In the genomic region with DNA sequence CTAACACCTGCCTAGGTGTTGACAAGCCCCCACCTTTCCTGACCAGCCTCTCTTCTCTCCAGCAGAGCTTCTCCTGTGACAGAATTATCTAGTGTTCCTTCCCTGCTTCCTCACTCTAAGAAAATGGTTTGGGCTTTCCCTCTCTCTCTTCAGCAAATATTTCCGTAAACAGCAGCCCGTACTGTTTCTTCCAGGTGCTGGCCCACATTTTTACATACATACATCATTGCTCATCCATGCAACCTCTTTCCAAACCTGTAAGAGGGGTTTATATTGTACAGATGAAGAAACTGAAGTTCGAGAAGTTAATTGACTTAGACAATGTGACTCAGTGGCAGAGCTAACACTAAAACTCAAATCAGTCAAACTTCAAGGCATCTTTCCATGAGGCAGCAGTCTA, we compare ENCODE assay signal across 11 cellular contexts. TPM values are rescaled to one million over a fixed set of nuclear protein-coding genes. Genes with fewer than 3 reads are reported as not detected.
DNase-seq lines count a peak whose midpoint lies in the region; ATAC-seq and TF ChIP-seq lines count a peak whose summit lies in the region.
"Had no signal": no experiment of that assay in that cellular context is flagged by ENCODE, and none has a peak within 500 bp of the region (broad histone marks: within the 10 kb centered on the region; RNA-seq: fewer than 3 reads in every experiment).

No MANE protein-coding gene starts in this region.

- no peak for TF ChIP-seq CTCF in brain (conservative IDR thresholded peaks at IDR 0.05)

- ATAC-seq in activated naive CD8-positive, alpha-beta T cell treated with anti-CD3 and anti-CD28 coated beads, Interleukin-2, amount 50 U/mL, for 24 hours = no peak
- no peak for ATAC-seq in HG03045 (IDR thresholded peaks at IDR 0.05; ENCODE audit: unreplicated experiment)

- DNase-seq in activated naive CD8-positive, alpha-beta T cell treated with anti-CD3 and anti-CD28 coated beads, Interleukin-2, amount 50 U/mL, for 24 hours = no peak
- no peak for DNase-seq in germinal center (ENCODE audit: low spot score)
- DNase-seq in GDM1 (lab: John Stamatoyannopoulos, UW) = no peak

- peaks cover 68% of the 10 kb centered on the region for H3K27me3 Mint-ChIP-seq in brain
- H3K27me3 Mint-ChIP-seq in activated naive CD8-positive, alpha-beta T cell treated with anti-CD3 and anti-CD28 coated beads, Interleukin-2, amount 50 U/mL, for 24 hours = peaks cover 70% of the 10 kb centered on the region

- H3K36me3 Mint-ChIP-seq in brain = no peaks in the 10 kb centered on the region
- no peaks in the 10 kb centered on the region for H3K36me3 Mint-ChIP-seq in activated naive CD8-positive, alpha-beta T cell treated with anti-CD3 and anti-CD28 coated beads, Interleukin-2, amount 50 U/mL, for 24 hours (ENCODE audit: low read depth)

- H3K36me3 ChIP-seq in ES-I3 (ENCODE audit: insufficient read depth, low read length) (no peaks in the 10 kb centered on the region), rectal smooth muscle tissue (ENCODE audit: control insufficient read depth, insufficient read depth, low read length) (no peaks in the 10 kb centered on the region)
- H3K36me3 ChIP-seq: neutrophil had no signal

- H3K9me3 Mint-ChIP-seq in brain = peaks cover 0 to 9% (median 3%) of the 10 kb centered on the region in 5 experiments
- H3K9me3 Mint-ChIP-seq in activated naive CD8-positive, alpha-beta T cell treated with anti-CD3 and anti-CD28 coated beads, Interleukin-2, amount 50 U/mL, for 24 hours = peaks cover 6% of the 10 kb centered on the region

- H3K9ac ChIP-seq in ES-I3 (ENCODE audit: low read depth, low read length) (peak overlapping the region; percentile 73; the same call in 1 of the 2 replicates), rectal smooth muscle tissue (ENCODE audit: low read length) (no peak overlapping the region)

- H3K27ac ChIP-seq in rectal smooth muscle tissue (ENCODE audit: low read depth, low read length) = no peak overlapping the region
- H3K27ac ChIP-seq: body of pancreas, C4-2B, neutrophil had no signal

- peaks cover 7% of the 10 kb centered on the region for H3K4me1 Mint-ChIP-seq in brain
- peaks cover 5% of the 10 kb centered on the region for H3K4me1 Mint-ChIP-seq in activated naive CD8-positive, alpha-beta T cell treated with anti-CD3 and anti-CD28 coated beads, Interleukin-2, amount 50 U/mL, for 24 hours

- H3K4me1 ChIP-seq in ES-I3 (ENCODE audit: insufficient read depth, low read length) (no peaks in the 10 kb centered on the region), rectal smooth muscle tissue (ENCODE audit: control insufficient read depth, insufficient read depth, low read length) (peaks cover 3% of the 10 kb centered on the region)

- H3K9me3 ChIP-seq in ES-I3 (ENCODE audit: control insufficient read depth, insufficient read depth, low read length) = no peaks in the 10 kb centered on the region
- H3K9me3 ChIP-seq in iPS-18c (ENCODE audit: control insufficient read depth, insufficient read depth, low read length) = peaks cover 2% of the 10 kb centered on the region
- H3K9me3 ChIP-seq: body of pancreas, neutrophil had no signal

- H3K27me3 ChIP-seq in rectal smooth muscle tissue (ENCODE audit: control insufficient read depth, insufficient read depth, low read length) = no peaks in the 10 kb centered on the region
- H3K27me3 ChIP-seq: body of pancreas had no signal

- H3K4me3 ChIP-seq in iPS-18c (ENCODE audit: insufficient read depth, low read depth, low read length) (peak overlapping the region; percentile 40; the same call in 1 of the 2 replicates), rectal smooth muscle tissue (ENCODE audit: low read length) (peak overlapping the region; percentile 64)

- H3K4me3 Mint-ChIP-seq in brain = peak overlapping the region; percentile 66 to 97 (median 86)
- no peak overlapping the region for H3K4me3 Mint-ChIP-seq in activated naive CD8-positive, alpha-beta T cell treated with anti-CD3 and anti-CD28 coated beads, Interleukin-2, amount 50 U/mL, for 24 hours

- no peak overlapping the region for H3K27ac Mint-ChIP-seq in brain
- no peak overlapping the region for H3K27ac Mint-ChIP-seq in activated naive CD8-positive, alpha-beta T cell treated with anti-CD3 and anti-CD28 coated beads, Interleukin-2, amount 50 U/mL, for 24 hours

RNA-seq across cellular contexts. Expression of a gene that starts 0.6 kb away (rescaled TPM):
- polyA plus RNA-seq in brain (ENCODE audit: insufficient read depth, low read depth, low replicate concordance) = not detected
